ENCODE assay signal across 16 cellular contexts in genomic region chr10:97466755-97467154, GRCh38. TPM values are rescaled to one million over a fixed set of nuclear protein-coding genes. Genes with fewer than 3 reads are reported as not detected.
A peak's percentile ranks its signal among the peaks of the same experiment; 100 is the strongest.
DNase-seq lines count a peak whose midpoint lies in the region; ATAC-seq and TF ChIP-seq lines count a peak whose summit lies in the region.
"Had no signal": no experiment of that assay in that cellular context is flagged by ENCODE, and none has a peak within 500 bp of the region (broad histone marks: within the 10 kb centered on the region; RNA-seq: fewer than 3 reads in every experiment).

No MANE protein-coding gene starts in this region.

- intact Hi-C loops in MCF 10A (cut with micrococcal nuclease) (no loop called here), lower lobe of right lung (cut with DNase I) (loop anchor here (10.0 kb wide), 1 partner anchor 88 kb away; no protein-coding TSS in a partner anchor)

- peaks cover 33% of the 10 kb centered on the region for H3K4me1 ChIP-seq in lower lobe of right lung
- H3K4me1 ChIP-seq: BE2C, parathyroid adenoma had no signal

- peaks cover 16% of the 10 kb centered on the region for H3K4me1 Mint-ChIP-seq in MCF 10A (ENCODE audit: insufficient read depth, unreplicated experiment)
- H3K4me1 Mint-ChIP-seq: activated CD8-positive, alpha-beta memory T cell treated with anti-CD3 and anti-CD28 coated beads, Interleukin-2, amount 10 ng/mL, durations not matched to agents 7 days and 5 days; central memory CD8-positive, alpha-beta T cell had no signal

- TF ChIP-seq RAD21 in Ishikawa (IDR thresholded peaks at IDR 0.05; ENCODE audit: low read depth): no peak

- no peak; the same call in 1 of the 2 replicates for TF ChIP-seq EP300 in Ishikawa (IDR thresholded peaks at IDR 0.05; ENCODE audit: borderline replicate concordance)

- no peak for ATAC-seq in lower lobe of right lung
- no peak for ATAC-seq in HG03045 (IDR thresholded peaks at IDR 0.05; ENCODE audit: unreplicated experiment)
- ATAC-seq: activated CD8-positive, alpha-beta memory T cell treated with anti-CD3 and anti-CD28 coated beads, Interleukin-2, amount 10 ng/mL, durations not matched to agents 7 days and 5 days had no signal

- CTCF ChIA-PET in MCF 10A (lab: Yijun Ruan, JAX): interaction anchor here (0.7 to 9.9 kb wide), 13 partner anchors 10 to 265 kb away, joined by 3 to 204 read pairs (median 6); partner anchors contain the start of gene ANKRD2

- H3K9me3 Mint-ChIP-seq in MCF 10A (ENCODE audit: unreplicated experiment): no peaks in the 10 kb centered on the region
- H3K9me3 Mint-ChIP-seq: central memory CD8-positive, alpha-beta T cell had no signal

- peak; percentile 11 for DNase-seq in AG20443 (ENCODE audit: low spot score)
- peak; percentile 56 for DNase-seq in MCF 10A (ENCODE audit: unreplicated experiment)
- DNase-seq in lower lobe of right lung: no peak
- no peak for DNase-seq in stimulated activated CD4-positive, alpha-beta T cell treated with anti-CD3 and anti-CD28 coated beads, Interleukin-15, amount 100 ng/mL, for 24 hours
- no peak for DNase-seq in putamen (ENCODE audit: low spot score)
- no peak for DNase-seq in NCI-H1092 (lab: John Stamatoyannopoulos, UW)
- DNase-seq: activated CD8-positive, alpha-beta memory T cell treated with anti-CD3 and anti-CD28 coated beads, Interleukin-2, amount 10 ng/mL, durations not matched to agents 7 days and 5 days; activated naive CD4-positive, alpha-beta T cell treated with anti-CD3 and anti-CD28 coated beads, Interleukin-2, amount 50 U/mL, for 16 hours; BE2C; DMS79; NCI-H2171; spleen had no signal

- H3K27ac ChIP-seq in lower lobe of right lung: peak overlapping the region; percentile 25
- H3K27ac ChIP-seq: parathyroid adenoma had no signal

- no peaks in the 10 kb centered on the region for H3K27me3 ChIP-seq in lower lobe of right lung (ENCODE audit: low read depth)
- H3K27me3 ChIP-seq: BE2C, spleen had no signal

- H3K27ac Mint-ChIP-seq in MCF 10A (ENCODE audit: low read depth, unreplicated experiment): no peak overlapping the region

- BruUV-seq in MCF 10A (replicated peaks; lab: Mats Ljungman, UMichigan): no TSS peak

- H3K9me3 ChIP-seq in lower lobe of right lung: no peaks in the 10 kb centered on the region
- H3K9me3 ChIP-seq: BE2C, spleen had no signal

- H3K4me3 Mint-ChIP-seq in MCF 10A (ENCODE audit: unreplicated experiment): no peak overlapping the region
- H3K4me3 Mint-ChIP-seq: activated CD8-positive, alpha-beta memory T cell treated with anti-CD3 and anti-CD28 coated beads, Interleukin-2, amount 10 ng/mL, durations not matched to agents 7 days and 5 days; central memory CD8-positive, alpha-beta T cell had no signal

- H3K36me3 ChIP-seq in lower lobe of right lung: peaks cover 100% of the 10 kb centered on the region

- POLR2A ChIA-PET in MCF 10A (lab: Yijun Ruan, JAX): interaction anchor here (0.7 to 4.9 kb wide), 19 partner anchors 10 to 220 kb away, joined by 3 to 37 read pairs (median 5); partner anchors contain the start of genes ANKRD2, AVPI1, PI4K2A and UBTD1

- no peak overlapping the region for H3K4me3 ChIP-seq in lower lobe of right lung
- H3K4me3 ChIP-seq: spleen had no signal

- peaks cover 99% of the 10 kb centered on the region for H3K36me3 Mint-ChIP-seq in MCF 10A (ENCODE audit: insufficient read depth, unreplicated experiment)

- TF ChIP-seq CTCF in MCF 10A (IDR thresholded peaks at IDR 0.05; ENCODE audit: unreplicated experiment) (no peak), lower lobe of right lung (IDR thresholded peaks at IDR 0.05) (no peak)

- H3K27me3 Mint-ChIP-seq in MCF 10A (ENCODE audit: insufficient read depth, unreplicated experiment): no peaks in the 10 kb centered on the region
- H3K27me3 Mint-ChIP-seq: activated CD8-positive, alpha-beta memory T cell treated with anti-CD3 and anti-CD28 coated beads, Interleukin-2, amount 10 ng/mL, durations not matched to agents 7 days and 5 days; central memory CD8-positive, alpha-beta T cell had no signal

TF ChIP-seq in Ishikawa, 13 proteins besides CTCF, POLR2A, EP300 and RAD21:
- TF ChIP-seq, protein P1, sequence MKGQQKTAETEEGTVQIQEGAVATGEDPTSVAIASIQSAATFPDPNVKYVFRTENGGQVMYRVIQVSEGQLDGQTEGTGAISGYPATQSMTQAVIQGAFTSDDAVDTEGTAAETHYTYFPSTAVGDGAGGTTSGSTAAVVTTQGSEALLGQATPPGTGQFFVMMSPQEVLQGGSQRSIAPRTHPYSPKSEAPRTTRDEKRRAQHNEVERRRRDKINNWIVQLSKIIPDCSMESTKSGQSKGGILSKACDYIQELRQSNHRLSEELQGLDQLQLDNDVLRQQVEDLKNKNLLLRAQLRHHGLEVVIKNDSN (IDR thresholded peaks at IDR 0.05): no peak
- 0 out of 2 replicates have a peak, but pooled peaks have one; percentile 7 for TF ChIP-seq TEAD4 (IDR thresholded peaks at IDR 0.05)

RNA-seq across cellular contexts. Expression of gene ZDHHC16, which starts 20.8 kb away (rescaled TPM):
- 44.9 and 48.0 TPM in 2 replicates for total RNA-seq in MCF 10A (2022)
- total RNA-seq in lower lobe of right lung: 56.5 TPM

RNA-seq across cellular contexts. Expression of gene EXOSC1, which starts 20.9 kb away (rescaled TPM):
- 56.5 and 62.3 TPM in 2 replicates for total RNA-seq in MCF 10A (2022)
- total RNA-seq in lower lobe of right lung: 31.0 TPM

RNA-seq across cellular contexts. Expression of gene MMS19, which starts 31.5 kb away (rescaled TPM):
- total RNA-seq in MCF 10A (2022) (67.0 and 67.2 TPM in 2 replicates), lower lobe of right lung (65.5 TPM)

RNA-seq across cellular contexts. Expression of gene UBTD1, which starts 32.0 kb away (rescaled TPM):
- total RNA-seq in MCF 10A (2022) (7.2 and 7.8 TPM in 2 replicates), lower lobe of right lung (37.7 TPM)

RNA-seq across cellular contexts. Expression of gene PGAM1, which starts 40.8 kb away (rescaled TPM):
- total RNA-seq in MCF 10A (2022) (235 and 248 TPM in 2 replicates), lower lobe of right lung (133 TPM)

Comparison
In these comparisons a context has a peak if more than half of its experiments do, and no peak if none do; other contexts are left out.
1. DNase-seq: peak in AG20443 (single experiment) and MCF 10A (single experiment); none in lower lobe of right lung (single experiment), stimulated activated CD4-positive, alpha-beta T cell treated with anti-CD3 and anti-CD28 coated beads, Interleukin-15, amount 100 ng/mL, for 24 hours (single experiment), putamen (single experiment) and NCI-H1092 (single experiment).